1 cellular context compared by ENCODE assay signal in genomic region chr2:170716851-170717598, GRCh38.
TF ChIP-seq lines count a peak whose summit lies in the region.

No MANE protein-coding gene starts in this region.

TF ChIP-seq in HepG2, 621 proteins besides CTCF, POLR2A, EP300 and RAD21 (continued from another document and continues in another):
- TF ChIP-seq CSRNP2 (CRISPR knock-in tag; conservative IDR thresholded peaks at IDR 0.05; ENCODE audit: low read depth), result 0 out of 2 replicates have a peak, but pooled peaks have one; percentile 67
- no peak for TF ChIP-seq ATAD3A (CRISPR knock-in tag; IDR thresholded peaks at IDR 0.05)
- peak; percentile 66 for TF ChIP-seq HOXA3 (CRISPR knock-in tag; IDR thresholded peaks at IDR 0.05)
- no peak for TF ChIP-seq JUND (CRISPR knock-in tag; IDR thresholded peaks at IDR 0.05)
- no peak; the same call in 1 of the 2 replicates for TF ChIP-seq MIER3 (CRISPR knock-in tag; IDR thresholded peaks at IDR 0.05; ENCODE audit: borderline replicate concordance)
- TF ChIP-seq TCF12 (IDR thresholded peaks at IDR 0.05), result no peak
- TF ChIP-seq TCF12 (CRISPR knock-in tag; IDR thresholded peaks at IDR 0.05), result no peak
- TF ChIP-seq ZBTB20 (CRISPR knock-in tag; IDR thresholded peaks at IDR 0.05; ENCODE audit: borderline replicate concordance, low read depth), result peak; percentile 84; the same call in 1 of the 2 replicates
- TF ChIP-seq ZNF670 (CRISPR knock-in tag; IDR thresholded peaks at IDR 0.05; ENCODE audit: borderline replicate concordance), result peak; percentile 43; the same call in 1 of the 2 replicates
- TF ChIP-seq NBN (conservative IDR thresholded peaks at IDR 0.05), result no peak
- peak; percentile 25 for TF ChIP-seq PHF20 (CRISPR knock-in tag; IDR thresholded peaks at IDR 0.05)
- TF ChIP-seq ZNF788 (CRISPR knock-in tag; IDR thresholded peaks at IDR 0.05; ENCODE audit: borderline replicate concordance), result 0 out of 2 replicates have a peak, but pooled peaks have one; percentile 42
- TF ChIP-seq MAFG (CRISPR knock-in tag; IDR thresholded peaks at IDR 0.05), result no peak
- peak; percentile 72 for TF ChIP-seq POLR2G (IDR thresholded peaks at IDR 0.05; ENCODE audit: low read depth, low read length)
- no peak for TF ChIP-seq ZNF614 (CRISPR knock-in tag; IDR thresholded peaks at IDR 0.05; ENCODE audit: borderline replicate concordance)
- TF ChIP-seq ZNF790 (CRISPR knock-in tag; IDR thresholded peaks at IDR 0.05; ENCODE audit: borderline replicate concordance), result peak; percentile 66; the same call in 1 of the 2 replicates
- TF ChIP-seq, protein P1, sequence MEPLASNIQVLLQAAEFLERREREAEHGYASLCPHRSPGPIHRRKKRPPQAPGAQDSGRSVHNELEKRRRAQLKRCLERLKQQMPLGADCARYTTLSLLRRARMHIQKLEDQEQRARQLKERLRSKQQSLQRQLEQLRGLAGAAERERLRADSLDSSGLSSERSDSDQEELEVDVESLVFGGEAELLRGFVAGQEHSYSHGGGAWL (CRISPR knock-in tag; IDR thresholded peaks at IDR 0.05), result peak; percentile 96
- peak; percentile 73; the same call in 1 of the 2 replicates for TF ChIP-seq MTF1 (CRISPR knock-in tag; IDR thresholded peaks at IDR 0.05)
- peak; percentile 22; the same call in 1 of the 2 replicates for TF ChIP-seq ZC3H4 (CRISPR knock-in tag; IDR thresholded peaks at IDR 0.05; ENCODE audit: borderline replicate concordance)
- no peak for TF ChIP-seq CENPBD1 (CRISPR knock-in tag; IDR thresholded peaks at IDR 0.05; ENCODE audit: borderline replicate concordance, low read depth)
- TF ChIP-seq ZNF460 (CRISPR knock-in tag; IDR thresholded peaks at IDR 0.05; ENCODE audit: borderline replicate concordance), result no peak
- TF ChIP-seq, protein P2, sequence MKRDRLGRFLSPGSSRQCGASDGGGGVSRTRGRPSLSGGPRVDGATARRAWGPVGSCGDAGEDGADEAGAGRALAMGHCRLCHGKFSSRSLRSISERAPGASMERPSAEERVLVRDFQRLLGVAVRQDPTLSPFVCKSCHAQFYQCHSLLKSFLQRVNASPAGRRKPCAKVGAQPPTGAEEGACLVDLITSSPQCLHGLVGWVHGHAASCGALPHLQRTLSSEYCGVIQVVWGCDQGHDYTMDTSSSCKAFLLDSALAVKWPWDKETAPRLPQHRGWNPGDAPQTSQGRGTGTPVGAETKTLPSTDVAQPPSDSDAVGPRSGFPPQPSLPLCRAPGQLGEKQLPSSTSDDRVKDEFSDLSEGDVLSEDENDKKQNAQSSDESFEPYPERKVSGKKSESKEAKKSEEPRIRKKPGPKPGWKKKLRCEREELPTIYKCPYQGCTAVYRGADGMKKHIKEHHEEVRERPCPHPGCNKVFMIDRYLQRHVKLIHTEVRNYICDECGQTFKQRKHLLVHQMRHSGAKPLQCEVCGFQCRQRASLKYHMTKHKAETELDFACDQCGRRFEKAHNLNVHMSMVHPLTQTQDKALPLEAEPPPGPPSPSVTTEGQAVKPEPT (CRISPR knock-in tag; IDR thresholded peaks at IDR 0.05; ENCODE audit: low read depth), result peak; percentile 93; the same call in 1 of the 2 replicates
- TF ChIP-seq ZNF326 (CRISPR knock-in tag; IDR thresholded peaks at IDR 0.05; ENCODE audit: borderline replicate concordance), result 0 out of 2 replicates have a peak, but pooled peaks have one; percentile 49
- TF ChIP-seq ZNF430 (CRISPR knock-in tag; IDR thresholded peaks at IDR 0.05), result peak; percentile 96
- peak; percentile 92 for TF ChIP-seq MXD4 (CRISPR knock-in tag; IDR thresholded peaks at IDR 0.05)
- peak; percentile 92 for TF ChIP-seq ARNTL (CRISPR knock-in tag; IDR thresholded peaks at IDR 0.05)
- TF ChIP-seq ZNF230 (CRISPR knock-in tag; IDR thresholded peaks at IDR 0.05), result peak; percentile 59; the same call in 1 of the 2 replicates
- TF ChIP-seq ZNF337 (CRISPR knock-in tag; IDR thresholded peaks at IDR 0.05; ENCODE audit: borderline replicate concordance, low read depth), result no peak
- no peak for TF ChIP-seq SP1 (IDR thresholded peaks at IDR 0.05)
- no peak; the same call in none of the 2 replicates for TF ChIP-seq SP1 (CRISPR knock-in tag; IDR thresholded peaks at IDR 0.05)
- 0 out of 2 replicates have a peak, but pooled peaks have one; percentile 44 for TF ChIP-seq FOXJ3 (CRISPR knock-in tag; IDR thresholded peaks at IDR 0.05; ENCODE audit: borderline replicate concordance)
- TF ChIP-seq MEIS2 (CRISPR knock-in tag; IDR thresholded peaks at IDR 0.05), result peak; percentile 76; the same call in 1 of the 2 replicates
- TF ChIP-seq FOXP1 (IDR thresholded peaks at IDR 0.05), result no peak
- no peak for TF ChIP-seq FOXP1 (CRISPR knock-in tag; IDR thresholded peaks at IDR 0.05)
- TF ChIP-seq, protein P3, sequence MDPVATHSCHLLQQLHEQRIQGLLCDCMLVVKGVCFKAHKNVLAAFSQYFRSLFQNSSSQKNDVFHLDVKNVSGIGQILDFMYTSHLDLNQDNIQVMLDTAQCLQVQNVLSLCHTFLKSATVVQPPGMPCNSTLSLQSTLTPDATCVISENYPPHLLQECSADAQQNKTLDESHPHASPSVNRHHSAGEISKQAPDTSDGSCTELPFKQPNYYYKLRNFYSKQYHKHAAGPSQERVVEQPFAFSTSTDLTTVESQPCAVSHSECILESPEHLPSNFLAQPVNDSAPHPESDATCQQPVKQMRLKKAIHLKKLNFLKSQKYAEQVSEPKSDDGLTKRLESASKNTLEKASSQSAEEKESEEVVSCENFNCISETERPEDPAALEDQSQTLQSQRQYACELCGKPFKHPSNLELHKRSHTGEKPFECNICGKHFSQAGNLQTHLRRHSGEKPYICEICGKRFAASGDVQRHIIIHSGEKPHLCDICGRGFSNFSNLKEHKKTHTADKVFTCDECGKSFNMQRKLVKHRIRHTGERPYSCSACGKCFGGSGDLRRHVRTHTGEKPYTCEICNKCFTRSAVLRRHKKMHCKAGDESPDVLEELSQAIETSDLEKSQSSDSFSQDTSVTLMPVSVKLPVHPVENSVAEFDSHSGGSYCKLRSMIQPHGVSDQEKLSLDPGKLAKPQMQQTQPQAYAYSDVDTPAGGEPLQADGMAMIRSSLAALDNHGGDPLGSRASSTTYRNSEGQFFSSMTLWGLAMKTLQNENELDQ (CRISPR knock-in tag; IDR thresholded peaks at IDR 0.05; ENCODE audit: borderline replicate concordance), result no peak
- TF ChIP-seq, protein P4, sequence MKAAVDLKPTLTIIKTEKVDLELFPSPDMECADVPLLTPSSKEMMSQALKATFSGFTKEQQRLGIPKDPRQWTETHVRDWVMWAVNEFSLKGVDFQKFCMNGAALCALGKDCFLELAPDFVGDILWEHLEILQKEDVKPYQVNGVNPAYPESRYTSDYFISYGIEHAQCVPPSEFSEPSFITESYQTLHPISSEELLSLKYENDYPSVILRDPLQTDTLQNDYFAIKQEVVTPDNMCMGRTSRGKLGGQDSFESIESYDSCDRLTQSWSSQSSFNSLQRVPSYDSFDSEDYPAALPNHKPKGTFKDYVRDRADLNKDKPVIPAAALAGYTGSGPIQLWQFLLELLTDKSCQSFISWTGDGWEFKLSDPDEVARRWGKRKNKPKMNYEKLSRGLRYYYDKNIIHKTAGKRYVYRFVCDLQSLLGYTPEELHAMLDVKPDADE (CRISPR knock-in tag; IDR thresholded peaks at IDR 0.05), result no peak
- TF ChIP-seq ZNF615 (CRISPR knock-in tag; IDR thresholded peaks at IDR 0.05; ENCODE audit: borderline replicate concordance), result no peak
- peak; percentile 77; the same call in 1 of the 2 replicates for TF ChIP-seq HNRNPUL1 (IDR thresholded peaks at IDR 0.05; ENCODE audit: low read depth, low read length)
- TF ChIP-seq KIAA2018 (CRISPR knock-in tag; IDR thresholded peaks at IDR 0.05; ENCODE audit: borderline replicate concordance), result peak; percentile 83; the same call in 1 of the 2 replicates
- 0 out of 2 replicates have a peak, but pooled peaks have one; percentile 48 for TF ChIP-seq ZNF20 (CRISPR knock-in tag; IDR thresholded peaks at IDR 0.05)
- TF ChIP-seq NPAS2 (CRISPR knock-in tag; IDR thresholded peaks at IDR 0.05; ENCODE audit: borderline replicate concordance), result no peak; the same call in 1 of the 2 replicates
- peak; percentile 84 for TF ChIP-seq ZNF879 (CRISPR knock-in tag; IDR thresholded peaks at IDR 0.05)
- peak; percentile 84 for TF ChIP-seq ZNF30 (CRISPR knock-in tag; IDR thresholded peaks at IDR 0.05)
- peak; percentile 88; the same call in 1 of the 2 replicates for TF ChIP-seq ZNF619 (CRISPR knock-in tag; IDR thresholded peaks at IDR 0.05)
- TF ChIP-seq REXO4 (CRISPR knock-in tag; IDR thresholded peaks at IDR 0.05; ENCODE audit: borderline replicate concordance), result no peak
- TF ChIP-seq ZNF263 (CRISPR knock-in tag; IDR thresholded peaks at IDR 0.05), result peak; percentile 57; the same call in 1 of the 2 replicates
- peak; percentile 85; the same call in 1 of the 2 replicates for TF ChIP-seq TBX2 (CRISPR knock-in tag; IDR thresholded peaks at IDR 0.05; ENCODE audit: borderline replicate concordance)
- TF ChIP-seq E2F1 (CRISPR knock-in tag; IDR thresholded peaks at IDR 0.05), result peak; percentile 39; the same call in 1 of the 2 replicates
- TF ChIP-seq, protein P5, sequence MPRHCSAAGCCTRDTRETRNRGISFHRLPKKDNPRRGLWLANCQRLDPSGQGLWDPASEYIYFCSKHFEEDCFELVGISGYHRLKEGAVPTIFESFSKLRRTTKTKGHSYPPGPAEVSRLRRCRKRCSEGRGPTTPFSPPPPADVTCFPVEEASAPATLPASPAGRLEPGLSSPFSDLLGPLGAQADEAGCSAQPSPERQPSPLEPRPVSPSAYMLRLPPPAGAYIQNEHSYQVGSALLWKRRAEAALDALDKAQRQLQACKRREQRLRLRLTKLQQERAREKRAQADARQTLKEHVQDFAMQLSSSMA (CRISPR knock-in tag; IDR thresholded peaks at IDR 0.05), result peak; percentile 85; the same call in 1 of the 2 replicates
